Comparison of ENCODE assay signal across 22 cellular contexts in the genomic region with DNA sequence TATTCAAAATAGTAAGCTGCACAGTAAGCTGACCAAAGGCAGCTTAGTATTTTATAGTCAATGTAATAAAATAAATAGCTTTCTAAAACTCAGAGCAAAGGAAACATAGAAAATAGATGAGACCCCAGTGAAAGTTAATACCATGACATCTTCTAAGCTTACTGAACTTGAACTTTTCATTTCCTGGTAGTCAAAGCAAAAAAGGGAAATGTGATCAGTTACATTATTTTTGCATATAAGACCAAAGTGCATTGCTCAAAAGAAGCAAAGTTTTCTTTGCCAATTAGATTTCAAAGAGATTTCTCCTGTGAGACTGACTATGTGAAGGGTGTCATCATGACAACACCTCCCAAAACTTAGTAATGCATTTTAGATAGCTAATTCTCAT.
"Had no signal": no experiment of that assay in that cellular context is flagged by ENCODE, and none has a peak within 500 bp of the region (broad histone marks: within the 10 kb centered on the region; RNA-seq: fewer than 3 reads in every experiment).

No MANE protein-coding gene starts in this region.

- H3K4me2 ChIP-seq: KMS-11 had no signal

- H3K9me3 ChIP-seq: adrenal gland had no signal

- H3K27me3 Mint-ChIP-seq: activated CD4-positive, alpha-beta memory T cell treated with anti-CD3 and anti-CD28 coated beads, Interleukin-2, amount 10 ng/mL, durations not matched to agents 7 days and 5 days; activated CD4-positive, alpha-beta T cell treated with anti-CD3 and anti-CD28 coated beads for 36 hours had no signal

- H3K4me1 Mint-ChIP-seq: activated CD4-positive, alpha-beta memory T cell treated with anti-CD3 and anti-CD28 coated beads, Interleukin-2, amount 10 ng/mL, durations not matched to agents 7 days and 5 days; activated CD4-positive, alpha-beta T cell treated with anti-CD3 and anti-CD28 coated beads for 36 hours; activated naive CD8-positive, alpha-beta T cell treated with anti-CD3 and anti-CD28 coated beads, Interleukin-2, amount 10 ng/mL, durations not matched to agents 7 days and 5 days had no signal

- H3K27ac ChIP-seq: adrenal gland, KMS-11, VCaP had no signal

- H3K9me3 Mint-ChIP-seq: activated CD4-positive, alpha-beta memory T cell treated with anti-CD3 and anti-CD28 coated beads, Interleukin-2, amount 10 ng/mL, durations not matched to agents 7 days and 5 days; activated naive CD8-positive, alpha-beta T cell treated with anti-CD3 and anti-CD28 coated beads, Interleukin-2, amount 10 ng/mL, durations not matched to agents 7 days and 5 days had no signal

- ATAC-seq: activated CD4-positive, alpha-beta T cell treated with anti-CD3 and anti-CD28 coated beads for 36 hours; PC-3 had no signal

- H3K27me3 ChIP-seq: adrenal gland had no signal

- H3K4me1 ChIP-seq: adrenal gland had no signal

- DNase-seq: activated CD4-positive, alpha-beta memory T cell treated with anti-CD3 and anti-CD28 coated beads, Interleukin-2, amount 10 ng/mL, durations not matched to agents 7 days and 5 days; activated CD4-positive, alpha-beta T cell treated with anti-CD3 and anti-CD28 coated beads for 36 hours; activated CD4-positive, alpha-beta T cell treated with anti-CD3 and anti-CD28 coated beads, Interleukin-2, amount 50 U/mL, for 1 hour; activated CD8-positive, alpha-beta memory T cell treated with anti-CD3 and anti-CD28 coated beads, Interleukin-2, amount 50 U/mL, for 48 hours; activated naive CD4-positive, alpha-beta T cell treated with anti-CD3 and anti-CD28 coated beads, Interleukin-2, amount 50 U/mL, for 16 hours; activated naive CD8-positive, alpha-beta T cell treated with anti-CD3 and anti-CD28 coated beads, Interleukin-2, amount 10 ng/mL, durations not matched to agents 7 days and 5 days; activated T-cell treated with anti-CD3 and anti-CD28 coated beads, Interleukin-2, amount 50 U/mL, for 1 hour; adrenal gland; anterior cingulate cortex; cerebellar nuclear complex; NCI-H1105; NCI-H1436; NCI-H187; NCI-H2081; NCI-H446; NCI-H524; PC-3; SIG-M5; T-helper 2 cell; T1000 had no signal

- H3K4me3 Mint-ChIP-seq: activated CD4-positive, alpha-beta memory T cell treated with anti-CD3 and anti-CD28 coated beads, Interleukin-2, amount 10 ng/mL, durations not matched to agents 7 days and 5 days; activated CD4-positive, alpha-beta T cell treated with anti-CD3 and anti-CD28 coated beads for 36 hours; activated naive CD8-positive, alpha-beta T cell treated with anti-CD3 and anti-CD28 coated beads, Interleukin-2, amount 10 ng/mL, durations not matched to agents 7 days and 5 days had no signal

- H3K36me3 ChIP-seq: adrenal gland had no signal

- H3K4me3 ChIP-seq: adrenal gland had no signal

- H3K27ac Mint-ChIP-seq: activated CD4-positive, alpha-beta memory T cell treated with anti-CD3 and anti-CD28 coated beads, Interleukin-2, amount 10 ng/mL, durations not matched to agents 7 days and 5 days; activated CD4-positive, alpha-beta T cell treated with anti-CD3 and anti-CD28 coated beads for 36 hours; activated naive CD8-positive, alpha-beta T cell treated with anti-CD3 and anti-CD28 coated beads, Interleukin-2, amount 10 ng/mL, durations not matched to agents 7 days and 5 days had no signal

- H3K36me3 Mint-ChIP-seq: activated naive CD8-positive, alpha-beta T cell treated with anti-CD3 and anti-CD28 coated beads, Interleukin-2, amount 10 ng/mL, durations not matched to agents 7 days and 5 days had no signal

- H3K9ac ChIP-seq: KMS-11 had no signal
